In the genomic region with DNA sequence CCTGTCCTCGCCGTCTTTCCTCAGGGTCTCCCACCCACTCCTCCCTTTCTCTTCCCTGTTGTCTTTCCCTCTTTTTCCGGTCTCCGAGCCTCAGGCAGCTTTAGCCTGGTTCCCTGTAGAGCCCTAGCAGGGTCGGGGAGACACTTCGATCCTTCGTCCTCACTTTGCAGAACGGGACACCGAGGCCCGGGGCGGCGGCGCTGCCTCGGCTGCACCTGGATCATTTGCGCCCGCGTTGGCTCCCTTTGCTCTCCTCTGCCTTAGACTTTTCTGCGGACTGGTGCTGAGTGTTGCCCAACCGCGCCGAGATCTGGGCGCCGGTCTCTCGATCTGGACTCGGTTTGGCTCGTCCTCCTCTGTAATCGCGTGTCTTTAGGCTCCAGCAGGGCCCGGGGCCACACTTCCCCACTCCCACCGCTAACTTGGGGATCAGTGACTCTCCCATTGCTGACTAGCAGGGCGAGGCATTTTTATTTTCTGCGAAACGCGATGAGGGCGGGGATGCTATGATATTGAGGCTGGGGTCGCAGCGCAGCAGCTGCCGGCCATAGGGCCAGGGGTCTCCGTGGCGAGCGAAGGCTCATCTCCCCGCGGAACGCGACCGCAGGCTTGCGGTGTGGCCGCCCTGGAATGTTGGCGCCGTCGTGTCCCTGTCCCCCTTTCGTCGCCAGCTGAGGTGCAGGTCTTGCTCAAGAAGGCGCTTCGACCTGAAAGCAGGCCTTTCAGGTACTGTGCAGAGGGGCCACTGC, we compare ENCODE assay signal across 8 cellular contexts. TPM values are rescaled to one million over a fixed set of nuclear protein-coding genes. Genes with fewer than 3 reads are reported as not detected.
DNase-seq lines count a peak whose midpoint lies in the region; ATAC-seq, FAIRE-seq and TF ChIP-seq lines count a peak whose summit lies in the region.

No MANE protein-coding gene starts in this region.

- H3K4me1 ChIP-seq in cardiac muscle cell (ENCODE audit: low read depth) (peaks cover 21% of the 10 kb centered on the region), astrocyte (ENCODE audit: insufficient read depth, low read length) (peaks cover 8% of the 10 kb centered on the region), left lung (peaks cover 15 to 46% of the 10 kb centered on the region in 2 donors), vagina (peaks cover 33% of the 10 kb centered on the region)

- H3K4me3 ChIP-seq in cardiac muscle cell = peak overlapping the region; percentile 61
- peak overlapping the region; percentile 55 for H3K4me3 ChIP-seq in astrocyte (ENCODE audit: insufficient read depth, low read depth, low read length)
- H3K4me3 ChIP-seq in left lung = peak overlapping the region; percentile 59
- H3K4me3 ChIP-seq in vagina = peak overlapping the region; percentile 47 to 59

- H3K9ac ChIP-seq in astrocyte (ENCODE audit: low read length) = peak overlapping the region; percentile 75

- peaks cover 10% of the 10 kb centered on the region for H3K4me1 Mint-ChIP-seq in astrocyte (ENCODE audit: low read depth, unreplicated experiment)

- no peaks in the 10 kb centered on the region for H3K36me3 ChIP-seq in cardiac muscle cell
- no peaks in the 10 kb centered on the region for H3K36me3 ChIP-seq in astrocyte (ENCODE audit: insufficient read depth, low read length)
- no peaks in the 10 kb centered on the region for H3K36me3 ChIP-seq in left lung
- no peaks in the 10 kb centered on the region for H3K36me3 ChIP-seq in vagina

- H3K4me3 Mint-ChIP-seq in astrocyte (ENCODE audit: unreplicated experiment) = peak overlapping the region; percentile 89

- H3K27me3 ChIP-seq in cardiac muscle cell = peaks cover 22% of the 10 kb centered on the region
- H3K27me3 ChIP-seq in astrocyte (ENCODE audit: insufficient read depth, low read length) = peaks cover 26% of the 10 kb centered on the region
- peaks cover 15 to 58% of the 10 kb centered on the region in 2 donors for H3K27me3 ChIP-seq in left lung
- H3K27me3 ChIP-seq in vagina = peaks cover 13% of the 10 kb centered on the region

- peaks cover 31% of the 10 kb centered on the region for H3K27me3 Mint-ChIP-seq in astrocyte (ENCODE audit: low read depth, unreplicated experiment)

- H3K36me3 Mint-ChIP-seq in astrocyte (ENCODE audit: low read depth, unreplicated experiment) = no peaks in the 10 kb centered on the region

- H3K4me2 ChIP-seq in astrocyte (ENCODE audit: low read length) = peak overlapping the region; percentile 98

- no peak overlapping the region for H3K27ac ChIP-seq in cardiac muscle cell
- H3K27ac ChIP-seq in astrocyte (ENCODE audit: low read depth, low read length) = no peak overlapping the region
- H3K27ac ChIP-seq in left lung = no peak overlapping the region
- no peak overlapping the region for H3K27ac ChIP-seq in vagina

- peak overlapping the region; percentile 76 for H2AFZ ChIP-seq in astrocyte (ENCODE audit: low read depth, low read length)

- TF ChIP-seq CTCF in cardiac muscle cell (IDR thresholded peaks at IDR 0.05; ENCODE audit: low read depth, low read length) (no peak), astrocyte (IDR thresholded peaks at IDR 0.05; ENCODE audit: insufficient read depth, low read depth, low read length) (no peak), left lung (IDR thresholded peaks at IDR 0.05) (no peak), vagina (IDR thresholded peaks at IDR 0.05) (no peak)

- H3K9me3 ChIP-seq in cardiac muscle cell (ENCODE audit: low read depth) (no peaks in the 10 kb centered on the region), astrocyte (ENCODE audit: insufficient read depth, low read depth, low read length) (no peaks in the 10 kb centered on the region), left lung (no peaks in the 10 kb centered on the region), vagina (no peaks in the 10 kb centered on the region)

- intact Hi-C loops in cardiac septum (cut with DNase I) (no loop called here), left lung (cut with DNase I) (no loop called here), vagina (cut with DNase I) (no loop called here)

- no peaks in the 10 kb centered on the region for H3K9me3 Mint-ChIP-seq in astrocyte (ENCODE audit: unreplicated experiment)

- TF ChIP-seq POLR2A in vagina (IDR thresholded peaks at IDR 0.05) = no peak

- FAIRE-seq in astrocyte (lab: Jason Lieb, UNC) = no peak

- H3K79me2 ChIP-seq in astrocyte (ENCODE audit: insufficient read depth, low read length) = no peaks in the 10 kb centered on the region

- no peaks in the 10 kb centered on the region for H4K20me1 ChIP-seq in astrocyte (ENCODE audit: insufficient read depth, low read length)

- DNase-seq in cardiac muscle cell (ENCODE audit: low read depth in 1 of 2, low spot score in 1 of 2) (no peak), cardiac septum (ENCODE audit: low spot score) (no peak), astrocyte (ENCODE audit: low read depth) (no peak), left lung (peak in 1 of 2 donors; percentile 80), vagina (ENCODE audit: extremely low spot score in 2 of 2) (no peak), NCI-H1105 treated with DMSO at 0.1 percent for 48 hours (lab: John Stamatoyannopoulos, UW) (no peak), NCI-H446 (lab: John Stamatoyannopoulos, UW) (no peak)
- no peak for DNase-seq in effector CD4-positive, alpha-beta T cell

- peak overlapping the region; percentile 62 for H3K27ac Mint-ChIP-seq in astrocyte (ENCODE audit: unreplicated experiment)

- peak; percentile 4 for ATAC-seq in left lung

RNA-seq across cellular contexts. Expression of a gene that starts 1.6 kb away (rescaled TPM):
- 5.2 and 11.2 TPM in 2 replicates for total RNA-seq in cardiac muscle cell
- polyA plus RNA-seq in cardiac muscle cell = 5.8 and 9.6 TPM in 2 replicates
- 4.5 TPM for total RNA-seq in cardiac septum
- total RNA-seq in astrocyte = 0.17 and 0.27 TPM in 2 replicates
- 1 to 10 TPM; 2.3 to 3.2 TPM for total RNA-seq in left lung
- 4.2 TPM for total RNA-seq in vagina

RNA-seq across cellular contexts. Expression of a gene that starts 40.6 kb away (rescaled TPM):
- 337 and 592 TPM in 2 replicates for total RNA-seq in cardiac muscle cell
- polyA plus RNA-seq in cardiac muscle cell = 606 and 869 TPM in 2 replicates
- total RNA-seq in cardiac septum = 2,895 TPM
- total RNA-seq in astrocyte = 0.43 and 0.70 TPM in 2 replicates
- under 1 TPM in 1 of 2 donors, not detected in 1; 0.42 TPM for total RNA-seq in left lung
- total RNA-seq in vagina = not detected

Comparison
In these comparisons a context has a peak if more than half of its experiments do, and no peak if none do; other contexts are left out.
1. RNA of a gene that starts 40.6 kb away (total RNA-seq): 2,895 TPM in cardiac septum (single experiment) and 337 to 592 TPM in cardiac muscle cell; 0.43 to 0.70 TPM in astrocyte, 0.42 TPM in left lung and not detected in vagina (single experiment); every median in the first group is over 100 times any median in the second.
2. Peak in every context shown above with its lines, with median percentiles within 50 percentile points of each other: H3K4me3 ChIP-seq.